ENCODE assay signal across 11 cellular contexts in genomic region chr5:61631438-61631941, GRCh38.
DNase-seq lines count a peak whose midpoint lies in the region; ATAC-seq and TF ChIP-seq lines count a peak whose summit lies in the region.
"Had no signal": no experiment of that assay in that cellular context is flagged by ENCODE, and none has a peak within 500 bp of the region (broad histone marks: within the 10 kb centered on the region; RNA-seq: fewer than 3 reads in every experiment).

No MANE protein-coding gene starts in this region.

- H3K27me3 Mint-ChIP-seq in glutamatergic neuron (ENCODE audit: unreplicated experiment) (peaks cover 4% of the 10 kb centered on the region), type B pancreatic cell (peaks cover 5% of the 10 kb centered on the region)

- no peak overlapping the region for H2BK120ac ChIP-seq in neuronal stem cell (ENCODE audit: low read depth, low read length)

- peaks cover 7 to 9% of the 10 kb centered on the region in 2 donors for H3K4me1 ChIP-seq in neuronal stem cell (ENCODE audit: control insufficient read depth in 2 of 2, insufficient read depth in 1 of 2, low read depth in 1 of 2, low read length in 2 of 2)

- H4K8ac ChIP-seq in neuronal stem cell (ENCODE audit: low read depth, low read length) = no peak overlapping the region

- H3K9me3 Mint-ChIP-seq in glutamatergic neuron (ENCODE audit: unreplicated experiment) (peaks cover 2% of the 10 kb centered on the region), type B pancreatic cell (peaks cover 4% of the 10 kb centered on the region)

- no peak overlapping the region for H2AK5ac ChIP-seq in neuronal stem cell (ENCODE audit: low read depth, low read length)

- peak overlapping the region; percentile 11 for H3K27ac ChIP-seq in neuronal stem cell (replicated peaks; ENCODE audit: low read length)
- H3K27ac ChIP-seq: SK-N-MC had no signal

- ATAC-seq in HG03045 (IDR thresholded peaks at IDR 0.05; ENCODE audit: unreplicated experiment) = no peak
- ATAC-seq: mucosa of descending colon had no signal

- H3K4me3 ChIP-seq in neuronal stem cell (ENCODE audit: low read length in 2 of 2) = no peak overlapping the region
- H3K4me3 ChIP-seq: mucosa of descending colon, SK-N-MC had no signal

- H3K4me3 Mint-ChIP-seq in glutamatergic neuron (ENCODE audit: unreplicated experiment) (no peak overlapping the region), type B pancreatic cell (no peak overlapping the region)

- WGBS in neuronal stem cell (ENCODE audit: extremely low coverage in 2 of 2, insufficient read length in 2 of 2, insufficient replicate concordance in 1 of 2), 2 donors = no CpG with 5 or more reads among the region's 11 CpGs

- no peak overlapping the region for H3K18ac ChIP-seq in neuronal stem cell (ENCODE audit: low read length)

- H2BK12ac ChIP-seq in neuronal stem cell (ENCODE audit: low read length) = no peak overlapping the region

- H3K23ac ChIP-seq in neuronal stem cell (ENCODE audit: low read depth, low read length, poor library complexity) = no peak overlapping the region

- no peak overlapping the region for H3K9ac ChIP-seq in neuronal stem cell (ENCODE audit: low read depth, low read length, poor library complexity)

- H3K27ac Mint-ChIP-seq in glutamatergic neuron (ENCODE audit: unreplicated experiment) (peak overlapping the region; percentile 87), type B pancreatic cell (no peak overlapping the region)

- H3K14ac ChIP-seq in neuronal stem cell (ENCODE audit: low read length) = no peak overlapping the region

- H3K4me2 ChIP-seq in neuronal stem cell (ENCODE audit: insufficient read depth, low read length, poor library complexity, severe bottlenecking) = no peak overlapping the region

- H2BK5ac ChIP-seq in neuronal stem cell (ENCODE audit: low read length) = no peak overlapping the region

- peaks cover under 1% of the 10 kb centered on the region for H3K79me1 ChIP-seq in neuronal stem cell (ENCODE audit: low read depth, low read length)

- H3K9me3 ChIP-seq in neuronal stem cell (replicated peaks in 1 of 2; ENCODE audit: control insufficient read depth in 2 of 2, insufficient read depth in 1 of 2, low read depth in 1 of 2, low read length in 2 of 2) = no peaks in the 10 kb centered on the region
- H3K9me3 ChIP-seq: mucosa of descending colon had no signal

- H3K4ac ChIP-seq in neuronal stem cell (ENCODE audit: low read length) = no peak overlapping the region

- H3K4me1 Mint-ChIP-seq in glutamatergic neuron (ENCODE audit: low read depth, unreplicated experiment) (peaks cover 15% of the 10 kb centered on the region), type B pancreatic cell (ENCODE audit: unreplicated experiment) (peaks cover 11% of the 10 kb centered on the region)

- peak; percentile 34 for DNase-seq in AG08396 (ENCODE audit: low spot score)
- peak in 55 of 56 donors; percentile 25 to 90 (median 77) for DNase-seq in amygdala (lab: John Stamatoyannopoulos, UW)
- DNase-seq in glutamatergic neuron = no peak
- no peak for DNase-seq in neuronal stem cell (ENCODE audit: low spot score)
- DNase-seq in GM19240 (ENCODE audit: insufficient read length, low spot score) = no peak
- DNase-seq in activated effector memory CD4-positive, alpha-beta T cell treated with anti-CD3 and anti-CD28 coated beads, Interleukin-2, amount 50 U/mL, for 16 hours = no peak
- DNase-seq in type B pancreatic cell (ENCODE audit: extremely low spot score, unreplicated experiment) = no peak
- DNase-seq: NCI-H1436 had no signal

- H3K36me3 Mint-ChIP-seq in glutamatergic neuron (ENCODE audit: unreplicated experiment) (no peaks in the 10 kb centered on the region), type B pancreatic cell (no peaks in the 10 kb centered on the region)

- H3K27me3 ChIP-seq in neuronal stem cell (ENCODE audit: control insufficient read depth in 3 of 3, insufficient read depth in 3 of 3, low read depth in 1 of 3, low read length in 3 of 3) = no peaks in the 10 kb centered on the region

- H3K36me3 ChIP-seq in neuronal stem cell (replicated peaks in 1 of 2; ENCODE audit: control insufficient read depth in 2 of 2, insufficient read depth in 2 of 2, low read length in 2 of 2) = no peaks in the 10 kb centered on the region

- TF ChIP-seq CTCF in glutamatergic neuron (IDR thresholded peaks at IDR 0.05; ENCODE audit: partially characterized antibody, unreplicated experiment) (no peak), type B pancreatic cell (conservative IDR thresholded peaks at IDR 0.05) (no peak)

- peak overlapping the region; percentile 87 for H2AFZ ChIP-seq in neuronal stem cell (ENCODE audit: low read length)

- no peak overlapping the region for H4K91ac ChIP-seq in neuronal stem cell (ENCODE audit: low read depth, low read length, poor library complexity)

- H2BK15ac ChIP-seq in neuronal stem cell (ENCODE audit: low read length) = no peak overlapping the region

Comparison
In these comparisons a context has a peak if more than half of its experiments do, and no peak if none do; other contexts are left out.
1. DNase-seq: peak in AG08396 (single experiment) and amygdala (55 of 56); none in glutamatergic neuron (single experiment), neuronal stem cell (single experiment), GM19240 (single experiment), activated effector memory CD4-positive, alpha-beta T cell treated with anti-CD3 and anti-CD28 coated beads, Interleukin-2, amount 50 U/mL, for 16 hours (single experiment) and type B pancreatic cell (single experiment).